12 cellular contexts compared by ENCODE assay signal in the genomic region with DNA sequence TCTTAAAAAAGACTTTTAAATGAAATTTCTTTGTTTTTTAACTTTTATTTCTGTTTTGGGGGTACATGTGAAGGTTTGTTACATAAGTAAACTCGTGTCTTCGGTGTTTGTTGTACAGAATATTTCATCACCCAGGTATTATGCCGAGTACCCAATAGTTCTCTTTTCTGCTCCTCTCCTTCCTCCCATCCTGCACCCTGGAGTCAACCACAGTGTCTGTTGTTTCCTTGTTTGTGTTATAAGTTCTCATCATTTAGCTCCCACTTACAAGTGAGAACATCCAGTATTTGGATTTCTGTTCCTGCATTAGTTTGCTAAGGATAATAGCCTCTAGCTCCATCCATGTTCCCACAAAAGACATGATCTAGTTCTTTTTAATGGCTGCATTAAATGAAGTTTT. TPM values are rescaled to one million over a fixed set of nuclear protein-coding genes. Genes with fewer than 3 reads are reported as not detected.
DNase-seq lines count a peak whose midpoint lies in the region; ATAC-seq and TF ChIP-seq lines count a peak whose summit lies in the region.
"Had no signal": no experiment of that assay in that cellular context is flagged by ENCODE, and none has a peak within 500 bp of the region (broad histone marks: within the 10 kb centered on the region; RNA-seq: fewer than 3 reads in every experiment).

No MANE protein-coding gene starts in this region.

- H3K9me3 Mint-ChIP-seq in neural progenitor cell: no peaks in the 10 kb centered on the region

- H2AFZ ChIP-seq in SK-N-SH (ENCODE audit: low read depth) (0 out of 2 replicates have a peak overlapping the region, but pooled peaks have one; percentile 76), Karpas-422 (ENCODE audit: low read length) (no peak overlapping the region), neural progenitor cell (replicated peaks) (no peak overlapping the region)

- DNase-seq in SK-N-SH: no peak
- no peak for DNase-seq in Karpas-422
- no peak for DNase-seq in breast epithelium (ENCODE audit: low spot score in 2 of 2)
- DNase-seq in neural progenitor cell (ENCODE audit: low spot score): no peak
- no peak for DNase-seq in MV-4-11 (lab: John Stamatoyannopoulos, UW)
- DNase-seq: NCI-H1105 treated with DMSO at 0.1 percent for 48 hours, WERI-Rb-1 had no signal

- H3K36me3 ChIP-seq in SK-N-SH (replicated peaks in 1 of 2; ENCODE audit: control insufficient read depth in 1 of 2, insufficient read depth in 2 of 2, low read length in 1 of 2) (peaks cover 9 to 14% of the 10 kb centered on the region in 2 experiments), Karpas-422 (ENCODE audit: insufficient read depth, low read length) (peaks cover 25% of the 10 kb centered on the region), breast epithelium (no peaks in the 10 kb centered on the region), neural progenitor cell (no peaks in the 10 kb centered on the region)
- H3K36me3 ChIP-seq: WERI-Rb-1 had no signal

- peaks cover 7% of the 10 kb centered on the region for H3F3A ChIP-seq in SK-N-SH (replicated peaks; ENCODE audit: insufficient read depth)
- peaks cover 26% of the 10 kb centered on the region for H3F3A ChIP-seq in neural progenitor cell (ENCODE audit: low read depth)

- TF ChIP-seq CTCF in SK-N-SH (IDR thresholded peaks at IDR 0.05): no peak
- no peak for TF ChIP-seq CTCF in breast epithelium (IDR thresholded peaks at IDR 0.05)
- TF ChIP-seq CTCF in neural progenitor cell (IDR thresholded peaks at IDR 0.05): no peak

- TF ChIP-seq EP300 in SK-N-SH (IDR thresholded peaks at IDR 0.05; ENCODE audit: borderline replicate concordance in 1 of 2, low read depth in 1 of 2, low read length in 1 of 2): no peak

- H3K27ac Mint-ChIP-seq in neural progenitor cell: no peak overlapping the region

- peak overlapping the region; percentile 81 for H3K4me3 Mint-ChIP-seq in neural progenitor cell

- peaks cover 57% of the 10 kb centered on the region for H3K4me1 Mint-ChIP-seq in neural progenitor cell

- H3K4me2 ChIP-seq in SK-N-SH (no peak overlapping the region), Karpas-422 (ENCODE audit: low read depth, low read length, poor library complexity, severe bottlenecking) (peak overlapping the region; percentile 97), neural progenitor cell (no peak overlapping the region)

- no peak for TF ChIP-seq RAD21 in SK-N-SH (IDR thresholded peaks at IDR 0.05; ENCODE audit: low read length)

- POLR2A ChIA-PET in SK-N-SH (lab: Yijun Ruan, JAX): interaction anchor here (1.6 kb wide), 1 partner anchor 9 kb away, joined by 5 read pairs; no protein-coding TSS in a partner anchor

- TF ChIP-seq POLR2A in breast epithelium (IDR thresholded peaks at IDR 0.05): no peak

- peaks cover 19% of the 10 kb centered on the region for H3K27me3 Mint-ChIP-seq in neural progenitor cell (ENCODE audit: insufficient read depth, low read depth)

- H3K36me3 Mint-ChIP-seq in neural progenitor cell: peaks cover 17% of the 10 kb centered on the region

- H3K27me3 ChIP-seq in SK-N-SH (ENCODE audit: insufficient read depth) (no peaks in the 10 kb centered on the region), Karpas-422 (ENCODE audit: low read length) (no peaks in the 10 kb centered on the region), breast epithelium (no peaks in the 10 kb centered on the region), neural progenitor cell (peaks cover 41% of the 10 kb centered on the region)

- intact Hi-C loops in breast epithelium (cut with DNase I; ENCODE audit: low total_unique reads): no loop called here

- CTCF ChIA-PET in SK-N-SH (lab: Yijun Ruan, JAX): interaction anchor here (0.6 to 5.8 kb wide), 9 partner anchors 10 to 114 kb away, joined by 3 to 43 read pairs (median 5); partner anchors contain the start of genes NUDT8 and TMEM134

- H3K9me3 ChIP-seq in SK-N-SH: no peaks in the 10 kb centered on the region
- no peaks in the 10 kb centered on the region for H3K9me3 ChIP-seq in Karpas-422 (ENCODE audit: low read length)
- no peaks in the 10 kb centered on the region for H3K9me3 ChIP-seq in breast epithelium
- H3K9me3 ChIP-seq in neural progenitor cell (ENCODE audit: low read depth): no peaks in the 10 kb centered on the region

- H3K9me2 ChIP-seq in SK-N-SH (no peaks in the 10 kb centered on the region), Karpas-422 (replicated peaks; ENCODE audit: insufficient read depth, low read length) (no peaks in the 10 kb centered on the region)

- H3K4me1 ChIP-seq in SK-N-SH (ENCODE audit: control insufficient read depth in 1 of 2, insufficient read depth in 2 of 2, low read depth in 1 of 2, low read length in 1 of 2) (peaks cover 10 to 22% of the 10 kb centered on the region in 2 experiments; a peak in 3 of 4 replicates), Karpas-422 (ENCODE audit: low read length) (peaks cover 50% of the 10 kb centered on the region), breast epithelium (peaks cover 3 to 5% of the 10 kb centered on the region in 2 donors), neural progenitor cell (peaks cover 11% of the 10 kb centered on the region)

- 67% methylated on average over 3 of the region's 3 CpGs for WGBS in SK-N-SH (ENCODE audit: low lambda C conversion rate)

- H3K27ac ChIP-seq in SK-N-SH (ENCODE audit: low read depth in 2 of 2, low read length in 1 of 2) (peak overlapping the region in 1 of 2 experiments; percentile 53; a peak in 2 of 4 replicates), Karpas-422 (ENCODE audit: low read length) (no peak overlapping the region), breast epithelium (peak overlapping the region; percentile 66 to 98), neural progenitor cell (no peak overlapping the region)
- H3K27ac ChIP-seq: WERI-Rb-1 had no signal

- H3K9ac ChIP-seq in SK-N-SH (no peak overlapping the region), Karpas-422 (ENCODE audit: low read length) (peak overlapping the region; percentile 58; the same call in 1 of the 2 replicates), neural progenitor cell (no peak overlapping the region)

- H3K79me2 ChIP-seq in SK-N-SH (ENCODE audit: insufficient read depth) (peaks cover 27% of the 10 kb centered on the region), Karpas-422 (ENCODE audit: low read length) (peaks cover 10% of the 10 kb centered on the region), neural progenitor cell (ENCODE audit: low read depth) (peaks cover 28% of the 10 kb centered on the region)

- no peak overlapping the region for H3K4me3 ChIP-seq in SK-N-SH (ENCODE audit: low read depth in 2 of 2, low read length in 1 of 2)
- H3K4me3 ChIP-seq in Karpas-422 (ENCODE audit: low read length): 0 out of 2 replicates have a peak overlapping the region, but pooled peaks have one; percentile 60
- no peak overlapping the region for H3K4me3 ChIP-seq in breast epithelium
- H3K4me3 ChIP-seq in neural progenitor cell: no peak overlapping the region

- peaks cover 20% of the 10 kb centered on the region for H4K20me1 ChIP-seq in SK-N-SH (ENCODE audit: insufficient read depth)
- H4K20me1 ChIP-seq in Karpas-422 (ENCODE audit: insufficient read depth, low read depth, low read length): peaks cover 15% of the 10 kb centered on the region
- peaks cover 28% of the 10 kb centered on the region for H4K20me1 ChIP-seq in neural progenitor cell (ENCODE audit: low read depth)

- ATAC-seq in SK-N-SH treated with all-trans-retinoic acid at 6 μM for 48 hours (no peak), GM21447 (IDR thresholded peaks at IDR 0.05; ENCODE audit: unreplicated experiment) (no peak), HG03457 (IDR thresholded peaks at IDR 0.05; ENCODE audit: unreplicated experiment) (no peak)

TF ChIP-seq in SK-N-SH, 30 proteins besides CTCF, POLR2A, EP300 and RAD21 (continues in another document):
- TF ChIP-seq GATA2 (CRISPR knock-in tag; IDR thresholded peaks at IDR 0.05) (no peak), POLR2AphosphoS5 (IDR thresholded peaks at IDR 0.05; ENCODE audit: low read depth, low read length) (no peak), FOSL2 (IDR thresholded peaks at IDR 0.05; ENCODE audit: borderline replicate concordance, low read depth) (no peak)

RNA-seq across cellular contexts. Expression of gene GSTP1, which starts 1.6 kb away (rescaled TPM):
- 488 and 745 TPM in 2 replicates for polyA plus RNA-seq in SK-N-SH (2012; rRNA removed)
- polyA plus RNA-seq in SK-N-SH (2012; cell fraction: cytosol; rRNA removed): 313 and 440 TPM in 2 replicates
- polyA plus RNA-seq in SK-N-SH (2012; cell fraction: nucleus; rRNA removed): 348 and 460 TPM in 2 replicates
- total RNA-seq in Karpas-422 (2014; rRNA removed; shearing (Covaris generic); ENCODE audit: low replicate concordance): 1,085 and 1,200 TPM in 2 replicates
- total RNA-seq in breast epithelium: 1,000 to 10,000 TPM in 2 of 3 donors, 100 to 1,000 TPM in 1; 552 to 1,029 (median 1,013) TPM
- 436 and 1,035 TPM in 2 replicates for total RNA-seq in neural progenitor cell (ENCODE audit: low replicate concordance)

RNA-seq across cellular contexts. Expression of gene NDUFV1, which starts 24.7 kb away (rescaled TPM):
- 220 and 278 TPM in 2 replicates for polyA plus RNA-seq in SK-N-SH (2012; rRNA removed)
- polyA plus RNA-seq in SK-N-SH (2012; cell fraction: cytosol; rRNA removed): 107 and 138 TPM in 2 replicates
- 658 and 815 TPM in 2 replicates for polyA plus RNA-seq in SK-N-SH (2012; cell fraction: nucleus; rRNA removed)
- total RNA-seq in Karpas-422 (2014; rRNA removed; shearing (Covaris generic); ENCODE audit: low replicate concordance): 145 and 304 TPM in 2 replicates
- total RNA-seq in breast epithelium: 100 to 1,000 TPM; 159 to 222 (median 186) TPM
- 71.0 and 137 TPM in 2 replicates for total RNA-seq in neural progenitor cell (ENCODE audit: low replicate concordance)

RNA-seq across cellular contexts. Expression of gene NUDT8, which starts 47.7 kb away (rescaled TPM):
- polyA plus RNA-seq in SK-N-SH (2012; rRNA removed): 2.2 and 2.7 TPM in 2 replicates
- polyA plus RNA-seq in SK-N-SH (2012; cell fraction: cytosol; rRNA removed): 1.7 and 2.3 TPM in 2 replicates
- polyA plus RNA-seq in SK-N-SH (2012; cell fraction: nucleus; rRNA removed): 10.3 and 23.0 TPM in 2 replicates
- total RNA-seq in Karpas-422 (2014; rRNA removed; shearing (Covaris generic); ENCODE audit: low replicate concordance): 10.4 and 35.4 TPM in 2 replicates
- total RNA-seq in breast epithelium (10 to 100 TPM in 2 of 3 donors, 1 to 10 TPM in 1; 9.7 to 15.1 (median 12.0) TPM), neural progenitor cell (ENCODE audit: low replicate concordance) (1.6 and 4.1 TPM in 2 replicates)
- polyA plus RNA-seq: neural cell had no signal

RNA-seq across cellular contexts. Expression of gene TBX10, which starts 57.5 kb away (rescaled TPM):
- not detected in 2 replicates for polyA plus RNA-seq in SK-N-SH (2012; rRNA removed)
- polyA plus RNA-seq in SK-N-SH (2012; cell fraction: cytosol; rRNA removed): not detected in 2 replicates
- not detected in 2 replicates for polyA plus RNA-seq in SK-N-SH (2012; cell fraction: nucleus; rRNA removed)
- not detected in 2 replicates for total RNA-seq in Karpas-422 (2014; rRNA removed; shearing (Covaris generic); ENCODE audit: low replicate concordance)
- total RNA-seq in breast epithelium (not detected), neural progenitor cell (ENCODE audit: low replicate concordance) (not detected in 2 replicates)
- total RNA-seq: subcutaneous adipose tissue had no signal
- polyA plus RNA-seq: neural cell had no signal

RNA-seq across cellular contexts. Expression of gene CABP2, which starts 58.8 kb away (rescaled TPM):
- polyA plus RNA-seq in SK-N-SH (2012; rRNA removed): not detected in 2 replicates
- polyA plus RNA-seq in SK-N-SH (2012; cell fraction: cytosol; rRNA removed): not detected in 2 replicates
- polyA plus RNA-seq in SK-N-SH (2012; cell fraction: nucleus; rRNA removed): not detected in 2 replicates
- not detected in 2 replicates for total RNA-seq in Karpas-422 (2014; rRNA removed; shearing (Covaris generic); ENCODE audit: low replicate concordance)
- total RNA-seq in breast epithelium (not detected), neural progenitor cell (ENCODE audit: low replicate concordance) (not detected in 2 replicates)
- total RNA-seq: subcutaneous adipose tissue had no signal
- polyA plus RNA-seq: neural cell had no signal

Comparison
In these comparisons a context has a peak if more than half of its experiments do, and no peak if none do; other contexts are left out.
1. H3K27ac ChIP-seq: peak in breast epithelium (2 of 2); none in Karpas-422 (single experiment) and neural progenitor cell (single experiment).